In genomic region chr5:74575741-74576538, GRCh38 we compare ENCODE assay signal across 9 cellular contexts.
DNase-seq lines count a peak whose midpoint lies in the region; ATAC-seq, FAIRE-seq and TF ChIP-seq lines count a peak whose summit lies in the region.
"Had no signal": no experiment of that assay in that cellular context is flagged by ENCODE, and none has a peak within 500 bp of the region (broad histone marks: within the 10 kb centered on the region; RNA-seq: fewer than 3 reads in every experiment).

No MANE protein-coding gene starts in this region.

- H3K9me3 ChIP-seq in RWPE2 (ENCODE audit: severe bottlenecking) (no peaks in the 10 kb centered on the region), esophagus muscularis mucosa (no peaks in the 10 kb centered on the region), skeletal muscle tissue (ENCODE audit: control insufficient read depth in 3 of 3, low read length in 3 of 3) (no peaks in the 10 kb centered on the region)

- H3K27me3 ChIP-seq in RWPE2 (ENCODE audit: insufficient read depth, poor library complexity, severe bottlenecking) (no peaks in the 10 kb centered on the region), esophagus muscularis mucosa (no peaks in the 10 kb centered on the region), skeletal muscle tissue (ENCODE audit: control insufficient read depth in 3 of 3, insufficient read depth in 3 of 3, low read length in 3 of 3) (no peaks in the 10 kb centered on the region)

- H3K36me3 ChIP-seq in RWPE2 (ENCODE audit: low read depth) (no peaks in the 10 kb centered on the region), esophagus muscularis mucosa (no peaks in the 10 kb centered on the region), skeletal muscle tissue (ENCODE audit: control insufficient read depth in 3 of 3, insufficient read depth in 3 of 3, low read length in 3 of 3) (no peaks in the 10 kb centered on the region)

- H3K27ac ChIP-seq in RWPE2 (ENCODE audit: poor library complexity, severe bottlenecking) = peak overlapping the region; percentile 61
- H3K27ac ChIP-seq in esophagus muscularis mucosa (replicated peaks in 1 of 4) = peak overlapping the region; percentile 23 to 65 (median 47)
- peak overlapping the region; percentile 63 for H3K27ac ChIP-seq in skeletal muscle tissue (ENCODE audit: low read depth, low read length)

- TF ChIP-seq CTCF in RWPE2 (IDR thresholded peaks at IDR 0.05; ENCODE audit: poor library complexity, severe bottlenecking) = no peak
- TF ChIP-seq CTCF in esophagus muscularis mucosa (IDR thresholded peaks at IDR 0.05) = no peak

- TF ChIP-seq EP300 in esophagus muscularis mucosa (IDR thresholded peaks at IDR 0.05) = no peak

- DNase-seq in GM12891 (ENCODE audit: insufficient read length, low spot score) = no peak
- no peak for DNase-seq in RWPE2 (ENCODE audit: low spot score)
- no peak for DNase-seq in esophagus muscularis mucosa (ENCODE audit: extremely low spot score)
- DNase-seq in cortex of kidney (lab: John Stamatoyannopoulos, UW) = no peak
- DNase-seq in cerebellum (ENCODE audit: low spot score) = no peak

- peak; percentile 26 for FAIRE-seq in GM12891 (lab: Jason Lieb, UNC)
- FAIRE-seq: islet of Langerhans had no signal

- WGBS in esophagus muscularis mucosa = 84% methylated on average over 15 of the region's 15 CpGs

- intact Hi-C loops in esophagus muscularis mucosa (cut with DNase I) = no loop called here

- H3K9ac ChIP-seq in skeletal muscle tissue (ENCODE audit: low read depth in 1 of 3, low read length in 3 of 3) = no peak overlapping the region

- H3K4me3 ChIP-seq in RWPE2 (ENCODE audit: severe bottlenecking) (no peak overlapping the region), esophagus muscularis mucosa (no peak overlapping the region), skeletal muscle tissue (ENCODE audit: low read length in 3 of 3) (no peak overlapping the region)

- peaks cover 21% of the 10 kb centered on the region for H3K4me1 ChIP-seq in RWPE2 (ENCODE audit: insufficient read depth, poor library complexity, severe bottlenecking)
- peaks cover 8 to 18% (median 16%) of the 10 kb centered on the region in 4 donors for H3K4me1 ChIP-seq in esophagus muscularis mucosa
- H3K4me1 ChIP-seq in skeletal muscle tissue (ENCODE audit: control insufficient read depth in 3 of 3, insufficient read depth in 3 of 3, low read length in 3 of 3) = peaks cover 2 to 7% (median 5%) of the 10 kb centered on the region in 3 donors

- ATAC-seq in RWPE2 (ENCODE audit: low read depth) = peak; percentile 98
- ATAC-seq in HG03520 (IDR thresholded peaks at IDR 0.05; ENCODE audit: unreplicated experiment) = no peak
- ATAC-seq in HG03095 (IDR thresholded peaks at IDR 0.05; ENCODE audit: unreplicated experiment) = no peak

- TF ChIP-seq POLR2A in GM12891 (IDR thresholded peaks at IDR 0.05; ENCODE audit: low read depth, low read length) (no peak), esophagus muscularis mucosa (IDR thresholded peaks at IDR 0.05; ENCODE audit: low read depth) (no peak)

TF ChIP-seq in GM12891, 5 proteins besides CTCF, POLR2A, EP300 and RAD21:
- TF ChIP-seq POLR2AphosphoS5 (IDR thresholded peaks at IDR 0.05; ENCODE audit: low read depth, low read length) = no peak
- TF ChIP-seq POU2F2 (IDR thresholded peaks at IDR 0.05; ENCODE audit: low read depth, low read length) = no peak
- TF ChIP-seq TAF1 (IDR thresholded peaks at IDR 0.05; ENCODE audit: low read depth, low read length) = no peak
- no peak for TF ChIP-seq SPI1 (IDR thresholded peaks at IDR 0.05; ENCODE audit: low read depth, low read length)
- no peak for TF ChIP-seq PAX5 (IDR thresholded peaks at IDR 0.05; ENCODE audit: insufficient read depth, low read length, severe bottlenecking)
